Comparison of ENCODE assay signal across 8 cellular contexts in the genomic region with DNA sequence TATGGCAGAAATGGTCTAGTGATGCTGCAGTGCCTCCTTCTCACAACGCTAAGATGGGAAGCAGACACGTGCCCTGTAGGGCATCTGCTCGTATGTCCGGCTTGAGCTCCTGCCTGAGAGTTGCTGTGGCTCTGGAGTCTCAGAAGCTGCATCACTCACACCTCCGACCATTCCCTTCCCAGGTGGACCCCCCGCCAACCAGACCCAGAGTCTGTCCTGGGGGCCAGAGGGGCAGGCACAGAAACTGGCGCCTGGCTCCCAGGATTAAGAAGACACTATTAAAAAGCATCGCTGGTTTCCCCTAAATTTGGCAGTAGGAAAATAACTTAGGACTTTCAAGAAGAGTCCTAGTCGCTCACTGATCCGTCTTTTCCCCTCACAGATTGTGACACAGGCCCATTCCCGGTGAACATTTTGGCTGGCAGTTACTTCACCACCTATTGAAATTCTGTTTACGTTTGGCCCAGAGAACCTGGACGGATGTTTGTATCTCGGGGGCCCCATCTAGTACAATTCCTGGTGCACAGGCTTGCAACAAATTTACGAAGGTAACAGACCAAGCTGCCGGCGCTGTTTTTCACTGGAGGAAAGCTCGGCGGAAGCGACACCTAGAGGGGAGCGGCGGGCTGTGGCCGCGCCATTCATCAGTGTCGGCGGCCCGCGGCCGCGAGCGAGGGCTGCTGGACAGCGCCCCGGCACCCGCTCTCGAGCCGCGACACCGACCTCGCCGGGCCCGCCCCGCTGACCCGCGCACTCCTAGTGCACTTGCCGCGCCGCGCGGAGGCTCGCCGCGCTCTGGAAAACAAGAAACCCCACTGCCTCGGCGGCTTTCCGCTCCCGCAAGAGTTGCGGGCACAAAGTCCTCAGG. TPM values are rescaled to one million over a fixed set of nuclear protein-coding genes. Genes with fewer than 3 reads are reported as not detected.
DNase-seq lines count a peak whose midpoint lies in the region; ATAC-seq and TF ChIP-seq lines count a peak whose summit lies in the region.

No MANE protein-coding gene starts in this region.

- peaks cover 10% of the 10 kb centered on the region for H3K4me1 ChIP-seq in CD4-positive, alpha-beta memory T cell (ENCODE audit: insufficient read depth, low read length)
- H3K4me1 ChIP-seq in HEK293 (ENCODE audit: control insufficient read depth, insufficient read depth, low read length) (peaks cover 12% of the 10 kb centered on the region), RWPE2 (ENCODE audit: insufficient read depth, poor library complexity, severe bottlenecking) (no peaks in the 10 kb centered on the region)

- peaks cover 0 to 1% of the 10 kb centered on the region in 2 donors for H3K36me3 Mint-ChIP-seq in CD4-positive, alpha-beta memory T cell
- H3K36me3 Mint-ChIP-seq in chondrocyte (ENCODE audit: low read depth): no peaks in the 10 kb centered on the region

- peak in 4 of 5 donors; percentile 15 to 23 (median 20) for DNase-seq in CD4-positive, alpha-beta memory T cell
- no peak for DNase-seq in RWPE2 (ENCODE audit: low spot score)
- no peak for DNase-seq in chondrocyte (ENCODE audit: low spot score)
- peak; percentile 49 for DNase-seq in kidney glomerular epithelial cell (lab: John Stamatoyannopoulos, UW)
- DNase-seq in stimulated activated CD4-positive, alpha-beta T cell treated with anti-CD3 and anti-CD28 coated beads, Interleukin-4, amount 100 ng/mL, for 24 hours: peak; percentile 37

- peaks cover 0 to 3% (median 0%) of the 10 kb centered on the region in 8 donors for H3K9me3 Mint-ChIP-seq in CD4-positive, alpha-beta memory T cell
- no peaks in the 10 kb centered on the region for H3K9me3 Mint-ChIP-seq in chondrocyte (ENCODE audit: low read depth)

- H3K4me3 Mint-ChIP-seq in CD4-positive, alpha-beta memory T cell: peak overlapping the region; percentile 68 to 84 (median 76)
- H3K4me3 Mint-ChIP-seq in chondrocyte (ENCODE audit: unreplicated experiment): peak overlapping the region; percentile 51

- peaks cover 18% of the 10 kb centered on the region for H3K27me3 ChIP-seq in CD4-positive, alpha-beta memory T cell (ENCODE audit: insufficient read depth, low read length)
- peaks cover 72% of the 10 kb centered on the region for H3K27me3 ChIP-seq in RWPE2 (ENCODE audit: insufficient read depth, poor library complexity, severe bottlenecking)

- H3K27ac ChIP-seq in CD4-positive, alpha-beta memory T cell (ENCODE audit: low read depth, low read length): no peak overlapping the region
- no peak overlapping the region; the same call in 1 of the 2 replicates for H3K27ac ChIP-seq in HEK293 (ENCODE audit: extremely low read depth, low read depth, low read length)
- no peak overlapping the region for H3K27ac ChIP-seq in RWPE2 (ENCODE audit: poor library complexity, severe bottlenecking)

- peak overlapping the region; percentile 17 to 27 for H3K4me3 ChIP-seq in CD4-positive, alpha-beta memory T cell (ENCODE audit: low read length in 2 of 2)
- H3K4me3 ChIP-seq in HEK293 (ENCODE audit: low read depth, low read length) (peak overlapping the region; percentile 35), RWPE2 (ENCODE audit: severe bottlenecking) (no peak overlapping the region)

- no peak overlapping the region for H3K27ac Mint-ChIP-seq in CD4-positive, alpha-beta memory T cell
- no peak overlapping the region for H3K27ac Mint-ChIP-seq in chondrocyte (ENCODE audit: unreplicated experiment)

- intact Hi-C loops in CD4-positive, alpha-beta memory T cell (cut with micrococcal nuclease): loop anchor here (5.0 kb wide), 1 partner anchor 498 kb away; no protein-coding TSS in a partner anchor

- H3K4me1 Mint-ChIP-seq in CD4-positive, alpha-beta memory T cell: peaks cover 5 to 23% (median 14%) of the 10 kb centered on the region in 4 donors
- peaks cover 13% of the 10 kb centered on the region for H3K4me1 Mint-ChIP-seq in chondrocyte (ENCODE audit: low read depth)

- H3K9me3 ChIP-seq in CD4-positive, alpha-beta memory T cell (ENCODE audit: control insufficient read depth in 1 of 2, low read length in 2 of 2): no peaks in the 10 kb centered on the region
- no peaks in the 10 kb centered on the region for H3K9me3 ChIP-seq in HEK293 (ENCODE audit: control insufficient read depth, insufficient read depth, low read depth, low read length)
- no peaks in the 10 kb centered on the region for H3K9me3 ChIP-seq in RWPE2 (ENCODE audit: severe bottlenecking)

- no peaks in the 10 kb centered on the region for H3K36me3 ChIP-seq in CD4-positive, alpha-beta memory T cell (ENCODE audit: insufficient read depth, low read length)
- H3K36me3 ChIP-seq in HEK293 (ENCODE audit: control insufficient read depth in 2 of 2, insufficient read depth in 1 of 2, low read length in 2 of 2) (no peaks in the 10 kb centered on the region), RWPE2 (ENCODE audit: low read depth) (no peaks in the 10 kb centered on the region)

- peaks cover 33 to 44% of the 10 kb centered on the region in 2 donors for H3K27me3 Mint-ChIP-seq in CD4-positive, alpha-beta memory T cell
- peaks cover 73% of the 10 kb centered on the region for H3K27me3 Mint-ChIP-seq in chondrocyte (ENCODE audit: low read depth)

- POLR2A ChIA-PET in CD4-positive, alpha-beta memory T cell (lab: Charles Lee; ENCODE audit: partially characterized antibody): no interaction called here
- POLR2A ChIA-PET in HEK293 (lab: Yijun Ruan, JAX): no interaction called here

- TF ChIP-seq CTCF in HEK293 (tag by site-specific recombination; IDR thresholded peaks at IDR 0.05): peak; percentile 55
- peak; percentile 84 for TF ChIP-seq CTCF in RWPE2 (IDR thresholded peaks at IDR 0.05; ENCODE audit: poor library complexity, severe bottlenecking)
- peak; percentile 79 for TF ChIP-seq CTCF in chondrocyte (IDR thresholded peaks at IDR 0.05)

- ATAC-seq in RWPE2 (ENCODE audit: low read depth) (peak; percentile 92), GM18520 (IDR thresholded peaks at IDR 0.05; ENCODE audit: unreplicated experiment) (no peak), GM19455 (IDR thresholded peaks at IDR 0.05; ENCODE audit: unreplicated experiment) (no peak)

- CTCF ChIA-PET in CD4-positive, alpha-beta memory T cell (lab: Charles Lee; ENCODE audit: partially characterized antibody): interaction anchor here (1.0 to 2.1 kb wide), 6 partner anchors 9 to 187 kb away, joined by 3 to 10 read pairs (median 5); no protein-coding TSS in a partner anchor
- CTCF ChIA-PET in HEK293 (lab: Yijun Ruan, JAX): interaction anchor here (0.6 to 2.8 kb wide), 12 partner anchors 8 to 321 kb away, joined by 3 to 11 read pairs (median 4); no protein-coding TSS in a partner anchor

TF ChIP-seq in HEK293, 187 proteins besides CTCF, POLR2A, EP300 and RAD21 (continues in another document):
- TF ChIP-seq, protein P1, sequence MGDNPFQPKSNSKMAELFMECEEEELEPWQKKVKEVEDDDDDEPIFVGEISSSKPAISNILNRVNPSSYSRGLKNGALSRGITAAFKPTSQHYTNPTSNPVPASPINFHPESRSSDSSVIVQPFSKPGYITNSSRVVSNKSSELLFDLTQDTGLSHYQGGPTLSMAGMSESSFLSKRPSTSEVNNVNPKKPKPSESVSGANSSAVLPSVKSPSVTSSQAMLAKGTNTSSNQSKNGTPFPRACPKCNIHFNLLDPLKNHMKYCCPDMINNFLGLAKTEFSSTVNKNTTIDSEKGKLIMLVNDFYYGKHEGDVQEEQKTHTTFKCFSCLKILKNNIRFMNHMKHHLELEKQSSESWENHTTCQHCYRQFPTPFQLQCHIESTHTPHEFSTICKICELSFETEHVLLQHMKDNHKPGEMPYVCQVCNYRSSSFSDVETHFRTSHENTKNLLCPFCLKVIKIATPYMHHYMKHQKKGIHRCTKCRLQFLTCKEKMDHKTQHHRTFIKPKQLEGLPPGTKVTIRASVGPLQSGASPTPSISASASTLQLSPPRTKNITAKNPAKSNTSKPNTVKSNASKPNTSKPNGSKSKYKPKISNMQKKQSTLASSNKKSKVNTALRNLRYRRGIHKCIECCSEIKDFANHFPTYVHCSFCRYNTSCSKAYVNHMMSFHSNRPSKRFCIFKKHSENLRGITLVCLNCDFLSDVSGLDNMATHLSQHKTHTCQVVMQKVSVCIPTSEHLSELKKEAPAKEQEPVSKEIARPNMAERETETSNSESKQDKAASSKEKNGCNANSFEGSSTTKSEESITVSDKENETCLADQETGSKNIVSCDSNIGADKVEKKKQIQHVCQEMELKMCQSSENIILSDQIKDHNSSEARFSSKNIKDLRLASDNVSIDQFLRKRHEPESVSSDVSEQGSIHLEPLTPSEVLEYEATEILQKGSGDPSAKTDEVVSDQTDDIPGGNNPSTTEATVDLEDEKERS (tag by site-specific recombination; IDR thresholded peaks at IDR 0.05): no peak
- TF ChIP-seq SP7 (tag by site-specific recombination; IDR thresholded peaks at IDR 0.05) (no peak), ZNF707 (tag by site-specific recombination; IDR thresholded peaks at IDR 0.05) (no peak), ZNF10 (tag by site-specific recombination; IDR thresholded peaks at IDR 0.05) (peak; percentile 53; the same call in 1 of the 2 replicates), ZNF248 (tag by site-specific recombination; IDR thresholded peaks at IDR 0.05) (no peak), ZNF596 (tag by site-specific recombination; IDR thresholded peaks at IDR 0.05) (peak; percentile 69; the same call in 1 of the 2 replicates), HOXC10 (CRISPR knock-in tag; IDR thresholded peaks at IDR 0.05) (no peak), ZNF211 (tag by site-specific recombination; IDR thresholded peaks at IDR 0.05; ENCODE audit: low read depth) (no peak), ZNF530 (tag by site-specific recombination; IDR thresholded peaks at IDR 0.05; ENCODE audit: low read depth) (no peak)
- TF ChIP-seq, protein P2, sequence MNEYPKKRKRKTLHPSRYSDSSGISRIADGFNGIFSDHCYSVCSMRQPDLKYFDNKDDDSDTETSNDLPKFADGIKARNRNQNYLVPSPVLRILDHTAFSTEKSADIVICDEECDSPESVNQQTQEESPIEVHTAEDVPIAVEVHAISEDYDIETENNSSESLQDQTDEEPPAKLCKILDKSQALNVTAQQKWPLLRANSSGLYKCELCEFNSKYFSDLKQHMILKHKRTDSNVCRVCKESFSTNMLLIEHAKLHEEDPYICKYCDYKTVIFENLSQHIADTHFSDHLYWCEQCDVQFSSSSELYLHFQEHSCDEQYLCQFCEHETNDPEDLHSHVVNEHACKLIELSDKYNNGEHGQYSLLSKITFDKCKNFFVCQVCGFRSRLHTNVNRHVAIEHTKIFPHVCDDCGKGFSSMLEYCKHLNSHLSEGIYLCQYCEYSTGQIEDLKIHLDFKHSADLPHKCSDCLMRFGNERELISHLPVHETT (tag by site-specific recombination; IDR thresholded peaks at IDR 0.05): no peak

RNA-seq across cellular contexts. Expression of a gene that starts 1.6 kb away (rescaled TPM):
- not detected for total RNA-seq in CD4-positive, alpha-beta memory T cell
- not detected for polyA plus RNA-seq in CD4-positive, alpha-beta memory T cell
- total RNA-seq in chondrocyte: 0.07 to 0.49 TPM in 2 of 3 replicates, not detected in the other

Comparison
In these comparisons a context has a peak if more than half of its experiments do, and no peak if none do; other contexts are left out.
1. DNase-seq: peak in CD4-positive, alpha-beta memory T cell (4 of 5), kidney glomerular epithelial cell (single experiment) and stimulated activated CD4-positive, alpha-beta T cell treated with anti-CD3 and anti-CD28 coated beads, Interleukin-4, amount 100 ng/mL, for 24 hours (single experiment); none in RWPE2 (single experiment) and chondrocyte (single experiment).
2. Peak in every context shown above with its lines, with median percentiles within 50 percentile points of each other: CTCF ChIP-seq.